ENCODE assay signal across 1 cellular context in the genomic region with DNA sequence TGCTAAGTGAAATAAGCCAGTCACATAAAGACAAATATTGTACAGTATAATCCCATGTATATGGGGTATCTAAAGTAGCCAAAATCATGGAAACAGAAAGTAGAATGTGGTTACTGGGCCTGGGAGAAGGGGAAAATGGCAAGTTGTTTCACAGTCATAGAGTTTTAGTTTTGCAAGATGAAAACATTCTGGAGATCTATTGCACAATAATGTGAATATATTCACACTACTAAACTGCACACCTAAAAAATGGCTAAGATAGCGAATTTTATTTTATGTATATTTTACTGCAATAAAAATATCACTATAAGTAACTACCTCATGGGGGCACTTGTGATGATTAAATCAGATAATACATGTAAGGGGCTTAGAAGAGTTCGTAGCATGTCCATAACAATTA.
TF ChIP-seq lines count a peak whose summit lies in the region.

No MANE protein-coding gene starts in this region.

TF ChIP-seq in HepG2, 621 proteins besides CTCF, POLR2A, EP300 and RAD21 (continued from another document):
- no peak for TF ChIP-seq SMC3 (IDR thresholded peaks at IDR 0.05; ENCODE audit: low read length)
- TF ChIP-seq, protein P1, sequence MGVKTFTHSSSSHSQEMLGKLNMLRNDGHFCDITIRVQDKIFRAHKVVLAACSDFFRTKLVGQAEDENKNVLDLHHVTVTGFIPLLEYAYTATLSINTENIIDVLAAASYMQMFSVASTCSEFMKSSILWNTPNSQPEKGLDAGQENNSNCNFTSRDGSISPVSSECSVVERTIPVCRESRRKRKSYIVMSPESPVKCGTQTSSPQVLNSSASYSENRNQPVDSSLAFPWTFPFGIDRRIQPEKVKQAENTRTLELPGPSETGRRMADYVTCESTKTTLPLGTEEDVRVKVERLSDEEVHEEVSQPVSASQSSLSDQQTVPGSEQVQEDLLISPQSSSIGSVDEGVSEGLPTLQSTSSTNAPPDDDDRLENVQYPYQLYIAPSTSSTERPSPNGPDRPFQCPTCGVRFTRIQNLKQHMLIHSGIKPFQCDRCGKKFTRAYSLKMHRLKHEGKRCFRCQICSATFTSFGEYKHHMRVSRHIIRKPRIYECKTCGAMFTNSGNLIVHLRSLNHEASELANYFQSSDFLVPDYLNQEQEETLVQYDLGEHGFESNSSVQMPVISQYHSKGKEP (CRISPR knock-in tag; IDR thresholded peaks at IDR 0.05): no peak
- TF ChIP-seq, protein P2, sequence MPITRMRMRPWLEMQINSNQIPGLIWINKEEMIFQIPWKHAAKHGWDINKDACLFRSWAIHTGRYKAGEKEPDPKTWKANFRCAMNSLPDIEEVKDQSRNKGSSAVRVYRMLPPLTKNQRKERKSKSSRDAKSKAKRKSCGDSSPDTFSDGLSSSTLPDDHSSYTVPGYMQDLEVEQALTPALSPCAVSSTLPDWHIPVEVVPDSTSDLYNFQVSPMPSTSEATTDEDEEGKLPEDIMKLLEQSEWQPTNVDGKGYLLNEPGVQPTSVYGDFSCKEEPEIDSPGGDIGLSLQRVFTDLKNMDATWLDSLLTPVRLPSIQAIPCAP (CRISPR knock-in tag; IDR thresholded peaks at IDR 0.05; ENCODE audit: low read depth): no peak
